Comparison of ENCODE assay signal across 9 cellular contexts in the genomic region with DNA sequence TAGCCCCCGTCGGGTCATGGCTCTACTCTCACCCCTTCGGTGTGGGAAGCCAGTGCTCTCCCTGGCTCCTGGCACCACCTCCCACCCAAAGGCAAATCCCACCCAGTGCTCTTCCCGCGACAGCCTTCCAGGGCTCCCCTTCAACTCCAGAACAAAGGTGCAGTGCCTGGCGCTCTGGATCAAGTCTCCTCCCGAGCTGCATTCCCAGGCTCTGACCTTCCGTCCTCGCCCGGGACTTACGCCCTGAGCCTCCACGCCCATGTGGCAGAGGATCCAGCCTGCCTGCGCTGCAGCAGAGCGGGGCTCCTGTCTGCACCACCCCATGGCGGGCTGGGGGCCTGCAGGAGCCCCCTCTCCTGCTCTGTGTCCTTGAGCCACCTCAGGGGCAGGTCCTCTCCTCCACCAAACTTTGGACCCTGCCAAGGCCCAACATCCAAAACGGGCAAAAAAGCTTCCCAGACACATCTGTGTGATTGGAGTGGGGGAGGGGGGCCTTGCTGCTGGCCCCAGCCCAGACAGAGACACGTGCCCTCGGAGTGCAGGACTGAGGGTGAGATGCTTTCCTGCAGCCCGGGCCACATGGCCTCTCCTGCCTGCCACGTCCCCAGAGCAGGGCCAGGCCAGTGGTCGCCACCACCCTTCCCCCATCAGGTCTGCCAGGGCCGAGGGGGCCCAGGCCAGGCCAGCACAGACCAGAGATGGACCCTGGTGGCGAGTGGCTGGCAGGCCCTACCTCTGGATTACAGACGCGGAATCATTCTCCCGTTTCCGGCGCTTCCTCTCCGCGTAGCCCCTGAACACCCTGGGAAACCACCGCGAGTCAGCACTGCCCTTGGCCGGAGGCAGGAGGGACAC. TPM values are rescaled to one million over a fixed set of nuclear protein-coding genes. Genes with fewer than 3 reads are reported as not detected.
A peak's percentile ranks its signal among the peaks of the same experiment; 100 is the strongest.
DNase-seq lines count a peak whose midpoint lies in the region; ATAC-seq and TF ChIP-seq lines count a peak whose summit lies in the region.
"Had no signal": no experiment of that assay in that cellular context is flagged by ENCODE, and none has a peak within 500 bp of the region (broad histone marks: within the 10 kb centered on the region; RNA-seq: fewer than 3 reads in every experiment).

No MANE protein-coding gene starts in this region.

- no peak overlapping the region for H3K27ac ChIP-seq in psoas muscle
- H3K27ac ChIP-seq in WERI-Rb-1, result no peak overlapping the region

- peaks cover 8% of the 10 kb centered on the region for H3K4me1 ChIP-seq in psoas muscle

- no peaks in the 10 kb centered on the region for H3K9me3 Mint-ChIP-seq in activated CD4-positive, alpha-beta memory T cell treated with anti-CD3 and anti-CD28 coated beads, Interleukin-2, amount 10 ng/mL, durations not matched to agents 7 days and 5 days

- CTCF ChIA-PET in activated CD4-positive, alpha-beta memory T cell treated with anti-CD3 and anti-CD28 coated beads, Interleukin-2, amount 10 ng/mL, durations not matched to agents 7 days and 5 days (lab: Charles Lee), result no interaction called here

- POLR2A ChIA-PET in activated CD4-positive, alpha-beta memory T cell treated with anti-CD3 and anti-CD28 coated beads, Interleukin-2, amount 10 ng/mL, durations not matched to agents 7 days and 5 days (lab: Charles Lee), result interaction anchor here (1.5 kb wide), 1 partner anchor 32 kb away, joined by 8 read pairs; a partner anchor contains a TSS

- intact Hi-C loops in left ventricle myocardium superior (cut with micrococcal nuclease), result no loop called here
- intact Hi-C loops in psoas muscle (cut with DNase I), result no loop called here

- H3K36me3 ChIP-seq in psoas muscle (ENCODE audit: insufficient read depth in 1 of 2, low read depth in 1 of 2), result peaks cover 0 to 36% of the 10 kb centered on the region in 2 donors
- H3K36me3 ChIP-seq in WERI-Rb-1, result peaks cover 49% of the 10 kb centered on the region

- peaks cover 6% of the 10 kb centered on the region for H3K36me3 Mint-ChIP-seq in activated CD4-positive, alpha-beta memory T cell treated with anti-CD3 and anti-CD28 coated beads, Interleukin-2, amount 10 ng/mL, durations not matched to agents 7 days and 5 days (ENCODE audit: low read depth)

- H3K27ac Mint-ChIP-seq in activated CD4-positive, alpha-beta memory T cell treated with anti-CD3 and anti-CD28 coated beads, Interleukin-2, amount 10 ng/mL, durations not matched to agents 7 days and 5 days, result peak overlapping the region; percentile 44

- H3K9me3 ChIP-seq in psoas muscle, result no peaks in the 10 kb centered on the region
- H3K9me3 ChIP-seq in WERI-Rb-1 (ENCODE audit: severe bottlenecking), result no peaks in the 10 kb centered on the region

- TF ChIP-seq CTCF in psoas muscle (IDR thresholded peaks at IDR 0.05), result no peak
- no peak for TF ChIP-seq CTCF in WERI-Rb-1 (IDR thresholded peaks at IDR 0.05; ENCODE audit: low read depth, low read length)

- DNase-seq in activated CD4-positive, alpha-beta memory T cell treated with anti-CD3 and anti-CD28 coated beads, Interleukin-2, amount 10 ng/mL, durations not matched to agents 7 days and 5 days, result no peak
- DNase-seq in left ventricle myocardium superior, result peak; percentile 42
- DNase-seq in psoas muscle, result peak; percentile 26 to 61
- DNase-seq in WERI-Rb-1, result no peak
- DNase-seq in NOMO-1 treated with dmso at 0.1 percent for 144 hours (lab: John Stamatoyannopoulos, UW; ENCODE audit: unreplicated experiment), result no peak
- DNase-seq in NCI-H2081 (lab: John Stamatoyannopoulos, UW), result no peak
- DNase-seq in hippocampal formation (lab: John Stamatoyannopoulos, UW), result no peak
- DNase-seq: SIG-M5 had no signal

- peak overlapping the region; percentile 54 for H3K4me3 Mint-ChIP-seq in activated CD4-positive, alpha-beta memory T cell treated with anti-CD3 and anti-CD28 coated beads, Interleukin-2, amount 10 ng/mL, durations not matched to agents 7 days and 5 days

- WGBS in psoas muscle, 3 donors, result 67 to 69% (median 69%) methylated on average over 30 to 33 of the region's 33 CpGs

- ATAC-seq in left ventricle myocardium superior, result peak; percentile 7
- no peak for ATAC-seq in psoas muscle

- H3K4me3 ChIP-seq in psoas muscle, result peak overlapping the region; percentile 55
- no peak overlapping the region for H3K4me3 ChIP-seq in WERI-Rb-1 (ENCODE audit: low read depth, low read length)

- no peaks in the 10 kb centered on the region for H3K27me3 Mint-ChIP-seq in activated CD4-positive, alpha-beta memory T cell treated with anti-CD3 and anti-CD28 coated beads, Interleukin-2, amount 10 ng/mL, durations not matched to agents 7 days and 5 days

- peaks cover 29% of the 10 kb centered on the region for H3K4me1 Mint-ChIP-seq in activated CD4-positive, alpha-beta memory T cell treated with anti-CD3 and anti-CD28 coated beads, Interleukin-2, amount 10 ng/mL, durations not matched to agents 7 days and 5 days

- H3K27me3 ChIP-seq in psoas muscle (ENCODE audit: insufficient read depth in 3 of 3, low read length in 2 of 3) (no peaks in the 10 kb centered on the region), WERI-Rb-1 (ENCODE audit: insufficient read depth, low read depth, severe bottlenecking) (no peaks in the 10 kb centered on the region)

- peak; percentile 16 for TF ChIP-seq POLR2A in GM19193 (IDR thresholded peaks at IDR 0.05; ENCODE audit: extremely low read depth, insufficient read depth, insufficient read length)

RNA-seq across cellular contexts. Expression of a gene that starts 4.4 kb away (rescaled TPM):
- total RNA-seq in activated CD4-positive, alpha-beta memory T cell treated with anti-CD3 and anti-CD28 coated beads, Interleukin-2, amount 10 ng/mL, durations not matched to agents 7 days and 5 days, result 10 to 100 TPM; 29.0 to 31.9 TPM
- total RNA-seq in left ventricle myocardium superior, result 10.2 TPM
- total RNA-seq in psoas muscle, result 10 to 100 TPM in 1 of 4 donors, 1 to 10 TPM in 3; 4.8 to 11.2 (median 6.4) TPM
- 10 to 100 TPM in 1 of 3 donors, 1 to 10 TPM in 2; 4.9 to 11.0 (median 5.7) TPM for polyA plus RNA-seq in psoas muscle

RNA-seq across cellular contexts. Expression of a gene that starts 13.6 kb away (rescaled TPM):
- not detected for total RNA-seq in activated CD4-positive, alpha-beta memory T cell treated with anti-CD3 and anti-CD28 coated beads, Interleukin-2, amount 10 ng/mL, durations not matched to agents 7 days and 5 days
- total RNA-seq in left ventricle myocardium superior (not detected), psoas muscle (not detected)
- under 1 TPM in 1 of 3 donors, not detected in 2; 0.01 TPM for polyA plus RNA-seq in psoas muscle

RNA-seq across cellular contexts. Expression of a gene that starts 31.5 kb away (rescaled TPM):
- under 1 TPM; 0.50 to 0.73 TPM for total RNA-seq in activated CD4-positive, alpha-beta memory T cell treated with anti-CD3 and anti-CD28 coated beads, Interleukin-2, amount 10 ng/mL, durations not matched to agents 7 days and 5 days
- total RNA-seq in left ventricle myocardium superior, result 1.9 TPM
- 1 to 10 TPM in 3 of 4 donors, under 1 TPM in 1; 0.62 to 5.1 (median 2.5) TPM for total RNA-seq in psoas muscle
- 1 to 10 TPM in 1 of 3 donors, under 1 TPM in 2; 0.43 to 1.0 (median 0.83) TPM for polyA plus RNA-seq in psoas muscle

RNA-seq across cellular contexts. Expression of a gene that starts 31.8 kb away (rescaled TPM):
- total RNA-seq in activated CD4-positive, alpha-beta memory T cell treated with anti-CD3 and anti-CD28 coated beads, Interleukin-2, amount 10 ng/mL, durations not matched to agents 7 days and 5 days, result 10 to 100 TPM; 17.9 to 18.1 TPM
- 8.3 TPM for total RNA-seq in left ventricle myocardium superior
- 10 to 100 TPM in 2 of 4 donors, 1 to 10 TPM in 2; 6.7 to 11.2 (median 9.7) TPM for total RNA-seq in psoas muscle
- polyA plus RNA-seq in psoas muscle, result 1 to 10 TPM; 5.7 to 9.9 (median 7.2) TPM

Comparison
In these comparisons a context has a peak if more than half of its experiments do, and no peak if none do; other contexts are left out.
1. DNase-seq: peak in left ventricle myocardium superior (single experiment) and psoas muscle (2 of 2); none in activated CD4-positive, alpha-beta memory T cell treated with anti-CD3 and anti-CD28 coated beads, Interleukin-2, amount 10 ng/mL, durations not matched to agents 7 days and 5 days (single experiment), WERI-Rb-1 (single experiment), NOMO-1 treated with dmso at 0.1 percent for 144 hours (single experiment), NCI-H2081 (0 of 2) and hippocampal formation (0 of 2).